Comparison of ENCODE assay signal across 27 cellular contexts in genomic region chr10:49286686-49287085, GRCh38. TPM values are rescaled to one million over a fixed set of nuclear protein-coding genes. Genes with fewer than 3 reads are reported as not detected.
"Had no signal": no experiment of that assay in that cellular context is flagged by ENCODE, and none has a peak within 500 bp of the region (broad histone marks: within the 10 kb centered on the region; RNA-seq: fewer than 3 reads in every experiment).

No MANE protein-coding gene starts in this region.

- H3K4me3 ChIP-seq: left ventricle myocardium inferior, prostate gland, right atrium auricular region, skin epidermis, thoracic aorta, upper lobe of left lung had no signal

- H3K36me3 ChIP-seq: left ventricle myocardium inferior, prostate gland, right atrium auricular region, thoracic aorta, upper lobe of left lung had no signal

- H3K27ac ChIP-seq: foreskin keratinocyte, left ventricle myocardium inferior, prostate gland, right atrium auricular region, thoracic aorta had no signal

- ATAC-seq: activated naive CD8-positive, alpha-beta T cell treated with anti-CD3 and anti-CD28 coated beads, Interleukin-2, amount 50 U/mL, for 24 hours; foreskin keratinocyte; natural killer cell; stimulated activated memory B cell treated with anti-CD40 and anti-IgM and Interleukin-4, amounts not matched to agents 10 μg/mL and 1 μg/mL and 100 μg/mL, for 72 hours; T-cell had no signal

- H3K9me3 Mint-ChIP-seq: activated naive CD8-positive, alpha-beta T cell treated with anti-CD3 and anti-CD28 coated beads, Interleukin-2, amount 50 U/mL, for 24 hours; activated T-helper 1 cell treated with anti-CD3 and anti-CD28 coated beads, Interleukin-12 subunit alpha, Interleukin-12 subunit beta, Interleukin-2, Interleukin-4 antibody, amounts not matched to agents 30 ng/mL and 10 ng/mL and 1 ng/mL, durations not matched to agents 14 hours and 24 hours and 36 hours; natural killer cell; T-cell had no signal

- H3K4me1 Mint-ChIP-seq: activated naive CD8-positive, alpha-beta T cell treated with anti-CD3 and anti-CD28 coated beads, Interleukin-2, amount 50 U/mL, for 24 hours; stimulated activated memory B cell treated with anti-CD40 and anti-IgM and Interleukin-4, amounts not matched to agents 10 μg/mL and 1 μg/mL and 100 μg/mL, for 72 hours; T-cell had no signal

- H3K4me1 ChIP-seq: foreskin keratinocyte, prostate gland, upper lobe of left lung had no signal

- H3K9me3 ChIP-seq: left ventricle myocardium inferior, prostate gland, right atrium auricular region, SK-N-SH, thoracic aorta, upper lobe of left lung had no signal

- H3K4me3 Mint-ChIP-seq: activated naive CD8-positive, alpha-beta T cell treated with anti-CD3 and anti-CD28 coated beads, Interleukin-2, amount 50 U/mL, for 24 hours; activated T-helper 1 cell treated with anti-CD3 and anti-CD28 coated beads, Interleukin-12 subunit alpha, Interleukin-12 subunit beta, Interleukin-2, Interleukin-4 antibody, amounts not matched to agents 30 ng/mL and 10 ng/mL and 1 ng/mL, durations not matched to agents 14 hours and 24 hours and 36 hours; natural killer cell; stimulated activated memory B cell treated with anti-CD40 and anti-IgM and Interleukin-4, amounts not matched to agents 10 μg/mL and 1 μg/mL and 100 μg/mL, for 72 hours; T-cell had no signal

- H3K36me3 Mint-ChIP-seq: natural killer cell; stimulated activated memory B cell treated with anti-CD40 and anti-IgM and Interleukin-4, amounts not matched to agents 10 μg/mL and 1 μg/mL and 100 μg/mL, for 72 hours; T-cell had no signal

- H3K27me3 ChIP-seq: foreskin keratinocyte, right atrium auricular region, upper lobe of left lung had no signal

- H3K27ac Mint-ChIP-seq: activated naive CD8-positive, alpha-beta T cell treated with anti-CD3 and anti-CD28 coated beads, Interleukin-2, amount 50 U/mL, for 24 hours; activated T-helper 1 cell treated with anti-CD3 and anti-CD28 coated beads, Interleukin-12 subunit alpha, Interleukin-12 subunit beta, Interleukin-2, Interleukin-4 antibody, amounts not matched to agents 30 ng/mL and 10 ng/mL and 1 ng/mL, durations not matched to agents 14 hours and 24 hours and 36 hours; stimulated activated memory B cell treated with anti-CD40 and anti-IgM and Interleukin-4, amounts not matched to agents 10 μg/mL and 1 μg/mL and 100 μg/mL, for 72 hours; T-cell had no signal

- DNase-seq: activated CD4-positive, alpha-beta T cell treated with anti-CD3 and anti-CD28 coated beads, Interleukin-2, amount 50 U/mL, for 4 hours; activated gamma-delta T cell; activated naive CD4-positive, alpha-beta T cell treated with anti-CD3 and anti-CD28 coated beads, Interleukin-2, amount 50 U/mL, for 16 hours; activated naive CD8-positive, alpha-beta T cell treated with anti-CD3 and anti-CD28 coated beads, Interleukin-2, amount 50 U/mL, for 24 hours; activated T-cell treated with anti-CD3 and anti-CD28 coated beads for 4 hours; cortex of kidney; erythroblast; foreskin keratinocyte; glutamatergic neuron; hippocampal formation; left ventricle myocardium inferior; midbrain; natural killer cell; SK-N-SH; stimulated activated CD4-positive, alpha-beta T cell treated with anti-CD3 and anti-CD28 coated beads, Interleukin-1b, Interleukin-23, amount 100 ng/mL, for 48 hours; T-cell; upper lobe of left lung had no signal

RNA-seq across cellular contexts. Expression of gene C10orf71, which starts 12.3 kb away (rescaled TPM):
- total RNA-seq: activated CD8-positive, alpha-beta memory T cell treated with anti-CD3 and anti-CD28 coated beads for 36 hours; activated T-helper 1 cell treated with anti-CD3 and anti-CD28 coated beads, Interleukin-12 subunit alpha, Interleukin-12 subunit beta, Interleukin-2, Interleukin-4 antibody, amounts not matched to agents 30 ng/mL and 10 ng/mL and 1 ng/mL, durations not matched to agents 14 hours and 24 hours and 36 hours; cerebellum; foreskin keratinocyte; lung microvascular endothelial cell; natural killer cell; osteoblast; T-cell; upper lobe of left lung had no signal
- polyA plus RNA-seq: foreskin keratinocyte, SK-N-SH had no signal
